ENCODE assay signal across 23 cellular contexts in genomic region chr2:3527886-3528785, GRCh38. TPM values are rescaled to one million over a fixed set of nuclear protein-coding genes. Genes with fewer than 3 reads are reported as not detected.
A peak's percentile ranks its signal among the peaks of the same experiment; 100 is the strongest.
DNase-seq lines count a peak whose midpoint lies in the region; ATAC-seq, FAIRE-seq and TF ChIP-seq lines count a peak whose summit lies in the region.
"Had no signal": no experiment of that assay in that cellular context is flagged by ENCODE, and none has a peak within 500 bp of the region (broad histone marks: within the 10 kb centered on the region; RNA-seq: fewer than 3 reads in every experiment).

No MANE protein-coding gene starts in this region.

- H3K36me3 ChIP-seq in H7 (replicated peaks; ENCODE audit: control insufficient read depth, insufficient read depth, low read length) (no peaks in the 10 kb centered on the region; the same call in 1 of the 2 replicates), K562 (ENCODE audit: control insufficient read depth, insufficient read depth, low read length) (peaks cover 8% of the 10 kb centered on the region; the same call in 2 of the 3 replicates)

- no peak overlapping the region for H3K4me3 Mint-ChIP-seq in nephron progenitor cell
- H3K4me3 Mint-ChIP-seq: nephron had no signal

- TF ChIP-seq CTCF in K562 (IDR thresholded peaks at IDR 0.05 in 2 of 3, conservative IDR thresholded peaks at IDR 0.05 in 1 of 3; ENCODE audit: insufficient read depth in 2 of 3, low read depth in 1 of 3, low read length in 3 of 3): no peak
- no peak for TF ChIP-seq CTCF in nephron progenitor cell (IDR thresholded peaks at IDR 0.05)

- peaks cover 4% of the 10 kb centered on the region; the same call in 1 of the 2 replicates for H4K20me1 ChIP-seq in K562 (replicated peaks; ENCODE audit: control insufficient read depth, insufficient read depth, low read length)

- H3K9me3 Mint-ChIP-seq in nephron progenitor cell: no peaks in the 10 kb centered on the region
- H3K9me3 Mint-ChIP-seq: nephron had no signal

- H2AFZ ChIP-seq in K562 (ENCODE audit: low read depth, low read length): no peak overlapping the region

- H3K79me2 ChIP-seq in K562 (ENCODE audit: control insufficient read depth, insufficient read depth, low read length): no peaks in the 10 kb centered on the region

- no peak for FAIRE-seq in K562 (lab: Jason Lieb, UNC)
- FAIRE-seq: TTC549 had no signal

- peaks cover 10 to 11% of the 10 kb centered on the region in 2 experiments for H3K4me1 ChIP-seq in K562 (replicated peaks in 1 of 2; ENCODE audit: control insufficient read depth in 2 of 2, insufficient read depth in 2 of 2, low read length in 2 of 2)

- 93% methylated on average over 20 of the region's 40 CpGs for WGBS in K562 (ENCODE audit: insufficient coverage, low coverage, missing lambda C conversion rate)

- intact Hi-C loops in K562 (cut with micrococcal nuclease): no loop called here

- in situ Hi-C loops in K562 (cut with MboI): no loop called here

- ATAC-seq in K562 (no peak), HG02840 (IDR thresholded peaks at IDR 0.05; ENCODE audit: low FRiP score, unreplicated experiment) (no peak)
- ATAC-seq: left lobe of liver, PC-3 had no signal

- peaks cover 6% of the 10 kb centered on the region for H3K9me3 ChIP-seq in K562 (replicated peaks; ENCODE audit: control insufficient read depth, insufficient read depth, low read depth, low read length)
- H3K9me3 ChIP-seq: ascending aorta had no signal

- no peak overlapping the region for H3K4me2 ChIP-seq in K562 (ENCODE audit: insufficient read depth, low read length)

- H3K27me3 ChIP-seq in H7 (ENCODE audit: control insufficient read depth, insufficient read depth, low read length) (no peaks in the 10 kb centered on the region; the same call in 1 of the 2 replicates), K562 (ENCODE audit: control insufficient read depth in 2 of 2, insufficient read depth in 2 of 2, low read length in 2 of 2) (no peaks in the 10 kb centered on the region; a peak in 1 of 5 replicates)
- H3K27me3 ChIP-seq: ascending aorta, dorsolateral prefrontal cortex had no signal

- H3K9ac ChIP-seq in K562 (ENCODE audit: insufficient read depth in 1 of 2, low read depth in 2 of 2, low read length in 2 of 2): no peak overlapping the region

- H3K36me3 Mint-ChIP-seq in nephron progenitor cell (ENCODE audit: low read depth): no peaks in the 10 kb centered on the region

- no peak for TF ChIP-seq EP300 in K562 (IDR thresholded peaks at IDR 0.05; ENCODE audit: low read length)

- no peak for TF ChIP-seq RAD21 in K562 (CRISPR knock-in tag; conservative IDR thresholded peaks at IDR 0.05 in 1 of 2, IDR thresholded peaks at IDR 0.05 in 1 of 2)

- H3K4me1 Mint-ChIP-seq in nephron progenitor cell: peaks cover 4% of the 10 kb centered on the region

- CTCF ChIA-PET in K562 (lab: Yijun Ruan, JAX; ENCODE audit: low intra/inter-chr PET ratio): no interaction called here

- DNase-seq in ELF-1 (ENCODE audit: low read depth, low spot score) (peak; percentile 53), H7 (peak; percentile 69), K562 (ENCODE audit: extremely low read depth in 1 of 4, low spot score in 3 of 4) (no peak), nephron progenitor cell (peak; percentile 12), NCI-H1417 (lab: John Stamatoyannopoulos, UW) (no peak), substantia nigra (lab: John Stamatoyannopoulos, UW) (no peak)
- DNase-seq: activated CD4-positive, alpha-beta T cell treated with anti-CD3 and anti-CD28 coated beads for 1 hour; activated naive CD4-positive, alpha-beta T cell treated with anti-CD3 and anti-CD28 coated beads, Interleukin-2, amount 50 U/mL, for 16 hours; central memory CD4-positive, alpha-beta T cell; dorsolateral prefrontal cortex; midbrain; NCI-H1092; NCI-H2029 treated with DMSO at 0.1 percent for 48 hours; NCI-H345; PC-3; SHP77 treated with DMSO at 0.1 percent for 48 hours; stimulated activated CD4-positive, alpha-beta T cell treated with anti-CD3 and anti-CD28 coated beads, Interleukin-15, amount 100 ng/mL, for 24 hours; T-helper 1 cell had no signal

- H3K27ac Mint-ChIP-seq in nephron progenitor cell: no peak overlapping the region
- H3K27ac Mint-ChIP-seq: nephron had no signal

- POLR2A ChIA-PET in K562 (lab: Yijun Ruan, JAX): interaction anchor here (0.5 to 1.6 kb wide), 2 partner anchors 8 to 167 kb away, joined by 3 to 5 read pairs; partner anchors contain the start of gene ADI1

- BruUV-seq in K562 (replicated peaks; lab: Mats Ljungman, UMichigan): no TSS peak

- H3K4me3 ChIP-seq in H7 (ENCODE audit: insufficient read depth, low read depth, low read length): no peak overlapping the region
- H3K4me3 ChIP-seq in K562: no peak overlapping the region
- H3K4me3 ChIP-seq: ascending aorta, dorsolateral prefrontal cortex had no signal

- H3K27ac ChIP-seq in K562 (ENCODE audit: extremely low read depth, low read depth, low read length) (no peak overlapping the region; the same call in 2 of the 3 replicates), substantia nigra (ENCODE audit: low read depth, low read length, poor library complexity, severe bottlenecking) (no peak overlapping the region)
- H3K27ac ChIP-seq: ascending aorta, dorsolateral prefrontal cortex had no signal

- no peaks in the 10 kb centered on the region for H3K9me1 ChIP-seq in K562 (ENCODE audit: control insufficient read depth, insufficient read depth, low read length)

- no peaks in the 10 kb centered on the region for H3K27me3 Mint-ChIP-seq in nephron progenitor cell (ENCODE audit: low read depth, poor library complexity)

- TF ChIP-seq POLR2A in K562 (conservative IDR thresholded peaks at IDR 0.05): no peak

RNA-seq across cellular contexts. Expression of gene ADI1, which starts 8.8 kb away (rescaled TPM):
- total RNA-seq in H7 (2014; rRNA removed; shearing (Covaris generic)): 19.8 and 21.0 TPM in 2 replicates
- 8.2 and 11.8 TPM in 2 replicates for total RNA-seq in K562 (2011; cell fraction: chromatin; rRNA removed; ENCODE audit: low replicate concordance)
- total RNA-seq in K562 (2011; cell fraction: nucleolus; rRNA removed): 5.8 and 8.0 TPM in 2 replicates
- total RNA-seq in K562 (2011; cell fraction: nucleoplasm; rRNA removed): 12.0 and 24.3 TPM in 2 replicates
- total RNA-seq in K562 (2014; rRNA removed) (26.7 and 29.2 TPM in 2 replicates), K562 (2014; rRNA removed; fragmentation: Illumina TruSeq; extraction: Trizol) (25.7 and 27.1 TPM in 2 replicates), K562 (2015; rRNA removed; fragmentation: Illumina TruSeq; extraction: Trizol) (48.0 and 51.0 TPM in 2 replicates), K562 (2021) (31.6 and 34.7 TPM in 2 replicates)
- polyA plus RNA-seq in K562 (2011; rRNA removed) (17.6 and 23.6 TPM in 2 replicates), K562 (2014; fragmentation: Illumina TruSeq; extraction: Trizol) (31.4 and 33.7 TPM in 2 replicates), K562 (2014; fragmentation: Nextera tagmentation; extraction: Ambion mirVana) (1 to 10 TPM; 6.1 to 6.6 TPM), K562 (2014; rRNA removed) (20.6 and 21.6 TPM in 2 replicates)
- polyA plus RNA-seq in K562 (2011; cell fraction: cytosol; rRNA removed): 12.7 and 15.2 TPM in 2 replicates
- 11.6 and 15.2 TPM in 2 replicates for polyA plus RNA-seq in K562 (2011; cell fraction: nucleus; rRNA removed)
- polyA plus RNA-seq in K562 (2012): 33.2 and 37.1 TPM in 2 replicates
- polyA minus RNA-seq in K562 (2011; rRNA and poly(A)+ RNA removed): 18.8 and 22.8 TPM in 2 replicates
- polyA minus RNA-seq in K562 (2011; cell fraction: cytosol; rRNA and poly(A)+ RNA removed): 12.2 and 12.5 TPM in 2 replicates
- polyA minus RNA-seq in K562 (2011; cell fraction: nucleus; rRNA and poly(A)+ RNA removed): 4.2 and 7.2 TPM in 2 replicates

RNA-seq across cellular contexts. Expression of gene RNASEH1, which starts 30.0 kb away (rescaled TPM):
- 40.4 and 42.8 TPM in 2 replicates for total RNA-seq in H7 (2014; rRNA removed; shearing (Covaris generic))
- 18.2 and 25.1 TPM in 2 replicates for total RNA-seq in K562 (2011; cell fraction: chromatin; rRNA removed; ENCODE audit: low replicate concordance)
- 21.2 and 21.8 TPM in 2 replicates for total RNA-seq in K562 (2011; cell fraction: nucleolus; rRNA removed)
- 16.9 and 21.5 TPM in 2 replicates for total RNA-seq in K562 (2011; cell fraction: nucleoplasm; rRNA removed)
- 46.5 and 46.8 TPM in 2 replicates for total RNA-seq in K562 (2014; rRNA removed)
- 40.8 and 42.8 TPM in 2 replicates for total RNA-seq in K562 (2014; rRNA removed; fragmentation: Illumina TruSeq; extraction: Trizol)
- total RNA-seq in K562 (2015; rRNA removed; fragmentation: Illumina TruSeq; extraction: Trizol): 47.1 and 47.5 TPM in 2 replicates
- total RNA-seq in K562 (2021): 44.1 and 45.6 TPM in 2 replicates
- 21.7 and 25.7 TPM in 2 replicates for polyA plus RNA-seq in K562 (2011; rRNA removed)
- polyA plus RNA-seq in K562 (2011; cell fraction: cytosol; rRNA removed): 13.4 and 16.5 TPM in 2 replicates
- 19.4 and 20.6 TPM in 2 replicates for polyA plus RNA-seq in K562 (2011; cell fraction: nucleus; rRNA removed)
- 19.1 and 35.8 TPM in 2 replicates for polyA plus RNA-seq in K562 (2012)
- polyA plus RNA-seq in K562 (2014; fragmentation: Illumina TruSeq; extraction: Trizol): 34.7 and 35.3 TPM in 2 replicates
- polyA plus RNA-seq in K562 (2014; fragmentation: Nextera tagmentation; extraction: Ambion mirVana): 10 to 100 TPM; 27.5 to 32.7 TPM
- 46.8 and 47.9 TPM in 2 replicates for polyA plus RNA-seq in K562 (2014; rRNA removed)
- polyA minus RNA-seq in K562 (2011; rRNA and poly(A)+ RNA removed): 20.3 and 20.5 TPM in 2 replicates
- polyA minus RNA-seq in K562 (2011; cell fraction: cytosol; rRNA and poly(A)+ RNA removed): 14.8 and 18.3 TPM in 2 replicates
- 14.9 and 20.8 TPM in 2 replicates for polyA minus RNA-seq in K562 (2011; cell fraction: nucleus; rRNA and poly(A)+ RNA removed)

RNA-seq across cellular contexts. Expression of gene RPS7, which starts 46.9 kb away (rescaled TPM):
- total RNA-seq in H7 (2014; rRNA removed; shearing (Covaris generic)): 2,082 and 2,647 TPM in 2 replicates
- 147 and 178 TPM in 2 replicates for total RNA-seq in K562 (2011; cell fraction: chromatin; rRNA removed; ENCODE audit: low replicate concordance)
- 248 and 275 TPM in 2 replicates for total RNA-seq in K562 (2011; cell fraction: nucleolus; rRNA removed)
- 393 and 713 TPM in 2 replicates for total RNA-seq in K562 (2011; cell fraction: nucleoplasm; rRNA removed)
- total RNA-seq in K562 (2014; rRNA removed) (2,103 and 2,507 TPM in 2 replicates), K562 (2014; rRNA removed; fragmentation: Illumina TruSeq; extraction: Trizol) (3,088 and 3,235 TPM in 2 replicates), K562 (2015; rRNA removed; fragmentation: Illumina TruSeq; extraction: Trizol) (4,033 and 4,169 TPM in 2 replicates), K562 (2021) (2,201 and 2,441 TPM in 2 replicates)
- polyA plus RNA-seq in K562 (2011; rRNA removed) (2,427 and 2,760 TPM in 2 replicates), K562 (2014; fragmentation: Illumina TruSeq; extraction: Trizol) (2,675 and 2,931 TPM in 2 replicates), K562 (2014; fragmentation: Nextera tagmentation; extraction: Ambion mirVana) (1,000 to 10,000 TPM; 2,718 to 3,051 TPM), K562 (2014; rRNA removed) (2,676 and 2,779 TPM in 2 replicates)
- 843 and 1,466 TPM in 2 replicates for polyA plus RNA-seq in K562 (2011; cell fraction: cytosol; rRNA removed)
- 522 and 963 TPM in 2 replicates for polyA plus RNA-seq in K562 (2011; cell fraction: nucleus; rRNA removed)
- polyA plus RNA-seq in K562 (2012): 1,908 and 2,807 TPM in 2 replicates
- 462 and 473 TPM in 2 replicates for polyA minus RNA-seq in K562 (2011; rRNA and poly(A)+ RNA removed)
- 394 and 466 TPM in 2 replicates for polyA minus RNA-seq in K562 (2011; cell fraction: cytosol; rRNA and poly(A)+ RNA removed)
- 97.9 and 170 TPM in 2 replicates for polyA minus RNA-seq in K562 (2011; cell fraction: nucleus; rRNA and poly(A)+ RNA removed)

Comparison
In these comparisons a context has a peak if more than half of its experiments do, and no peak if none do; other contexts are left out.
1. DNase-seq: peak in ELF-1 (single experiment), H7 (single experiment) and nephron progenitor cell (single experiment); none in K562 (0 of 4), NCI-H1417 (0 of 3) and substantia nigra (0 of 49).